8 cellular contexts compared by ENCODE assay signal in the genomic region with DNA sequence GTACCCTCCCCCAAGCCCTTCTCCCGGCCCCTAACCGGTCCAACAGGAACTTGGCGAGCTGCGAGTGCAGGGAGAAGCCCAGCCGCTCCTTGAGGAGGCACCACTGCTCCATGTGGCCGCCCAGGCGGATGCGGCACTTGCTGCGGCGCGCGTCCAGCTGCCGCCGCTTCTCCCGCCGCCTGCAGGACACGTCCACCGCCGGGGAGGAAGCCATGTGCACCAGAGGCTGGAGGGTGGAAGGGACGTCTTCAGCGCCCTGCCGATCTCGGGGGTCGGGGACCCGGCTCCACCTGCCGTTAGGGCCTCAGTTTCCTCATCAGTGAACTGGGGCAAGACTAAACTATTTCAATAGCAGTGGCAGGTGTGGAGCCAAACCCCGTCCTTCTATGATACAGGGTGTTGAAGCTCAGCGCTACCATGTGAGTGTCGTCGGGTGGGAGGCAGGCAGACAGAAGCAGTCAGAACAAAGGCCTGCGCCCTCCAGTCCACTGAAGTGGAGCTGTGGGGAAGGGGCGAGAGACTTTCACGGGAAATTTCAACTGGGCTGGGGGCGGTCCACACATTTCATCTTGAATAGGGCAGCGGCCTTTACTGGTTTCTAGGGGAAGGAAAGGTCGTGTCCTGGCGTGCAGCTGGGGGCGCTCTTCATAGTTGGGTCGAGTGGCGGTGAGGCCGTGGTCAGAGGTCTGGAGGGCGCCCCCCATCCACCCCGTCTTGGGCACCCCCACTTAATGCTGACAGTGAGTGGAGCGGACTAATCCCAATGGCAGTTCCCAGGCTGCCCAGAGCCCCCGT. TPM values are rescaled to one million over a fixed set of nuclear protein-coding genes. Genes with fewer than 3 reads are reported as not detected.
DNase-seq lines count a peak whose midpoint lies in the region; ATAC-seq, FAIRE-seq and TF ChIP-seq lines count a peak whose summit lies in the region.

No MANE protein-coding gene starts in this region.

- H3K27me3 ChIP-seq in colonic mucosa (no peaks in the 10 kb centered on the region), HepG2 (ENCODE audit: control insufficient read depth in 1 of 2, insufficient read depth in 2 of 2, low read length in 2 of 2) (no peaks in the 10 kb centered on the region; a peak in 1 of 5 replicates)

- TF ChIP-seq CTCF in A549 (IDR thresholded peaks at IDR 0.05) (peak; percentile 65), GM10248 (IDR thresholded peaks at IDR 0.05; ENCODE audit: control extremely low read depth, extremely low read depth, low read depth, missing control alignments) (peak; percentile 63), HEK293 (tag by site-specific recombination; IDR thresholded peaks at IDR 0.05) (no peak), LNCAP (IDR thresholded peaks at IDR 0.05) (peak; percentile 59; the same call in 1 of the 2 replicates), colonic mucosa (IDR thresholded peaks at IDR 0.05) (peak; percentile 19), HepG2 (CRISPR knock-in tag; IDR thresholded peaks at IDR 0.05) (peak; percentile 75)

- peaks cover 18% of the 10 kb centered on the region for H3K79me2 ChIP-seq in HepG2 (ENCODE audit: insufficient read depth, low read length)

- ATAC-seq in A549 (peak; percentile 74 to 77), HepG2 (peak; percentile 60)
- ATAC-seq in stimulated activated memory B cell treated with anti-CD40 and anti-IgM and Interleukin-4, amounts not matched to agents 10 μg/mL and 1 μg/mL and 100 μg/mL, for 72 hours, result peak; percentile 76

- peaks cover 7% of the 10 kb centered on the region for H3K36me3 Mint-ChIP-seq in stimulated activated memory B cell treated with anti-CD40 and anti-IgM and Interleukin-4, amounts not matched to agents 10 μg/mL and 1 μg/mL and 100 μg/mL, for 72 hours

- H2AFZ ChIP-seq in HepG2 (ENCODE audit: low read length), result no peak overlapping the region

- in situ Hi-C loops in HepG2 (cut with HindIII; ENCODE audit: extremely low pct_ligation_motif_present, low pct_unique_long_range_greater_than_20kb), result no loop called here

- no peaks in the 10 kb centered on the region for H3K9me3 Mint-ChIP-seq in stimulated activated memory B cell treated with anti-CD40 and anti-IgM and Interleukin-4, amounts not matched to agents 10 μg/mL and 1 μg/mL and 100 μg/mL, for 72 hours

- peak overlapping the region; percentile 96 to 99 for H3K27ac ChIP-seq in A549
- H3K27ac ChIP-seq in HEK293 (ENCODE audit: extremely low read depth, low read depth, low read length), result peak overlapping the region; percentile 44; the same call in 1 of the 2 replicates
- peak overlapping the region; percentile 77 for H3K27ac ChIP-seq in colonic mucosa
- peak overlapping the region; percentile 79 for H3K27ac ChIP-seq in HepG2 (ENCODE audit: extremely low read length, insufficient read depth, low read length)

- peak overlapping the region; percentile 77 for H3K4me3 ChIP-seq in A549
- H3K4me3 ChIP-seq in HEK293 (ENCODE audit: low read depth, low read length), result peak overlapping the region; percentile 49
- H3K4me3 ChIP-seq in colonic mucosa, result peak overlapping the region; percentile 59
- peak overlapping the region; percentile 62 to 87 (median 83) for H3K4me3 ChIP-seq in HepG2 (replicated peaks in 1 of 3; ENCODE audit: insufficient read depth in 1 of 3, low read depth in 2 of 3, low read length in 3 of 3)

- intact Hi-C loops in colonic mucosa (cut with DNase I) (no loop called here), HepG2 (cut with micrococcal nuclease; ENCODE audit: unreplicated experiment) (loop anchor here (2.0 kb wide), 1 partner anchor 49 kb away; a partner anchor contains a TSS)

- WGBS in A549 (ENCODE audit: missing lambda C conversion rate), result 0% methylated on average over 20 of the region's 45 CpGs
- WGBS in HepG2 (ENCODE audit: low lambda C conversion rate), result 33% methylated on average over 32 of the region's 45 CpGs

- peak; percentile 59 to 76 for DNase-seq in A549 (ENCODE audit: low read depth in 1 of 2, low spot score in 1 of 2)
- peak; percentile 43 for DNase-seq in GM10248 (ENCODE audit: extremely low spot score)
- DNase-seq in SW 1271 (lab: John Stamatoyannopoulos, UW), result peak; percentile 92 to 93
- DNase-seq in colonic mucosa, result peak; percentile 69
- DNase-seq in HepG2 (ENCODE audit: low spot score), result peak; percentile 63

- FAIRE-seq in A549 (lab: Jason Lieb, UNC), result no peak
- no peak for FAIRE-seq in HepG2 (lab: Jason Lieb, UNC)

- H4K20me1 ChIP-seq in HepG2 (ENCODE audit: insufficient read depth, low read length), result no peaks in the 10 kb centered on the region

- no peaks in the 10 kb centered on the region for H3K9me3 ChIP-seq in A549
- H3K9me3 ChIP-seq in HEK293 (ENCODE audit: control insufficient read depth, insufficient read depth, low read depth, low read length), result no peaks in the 10 kb centered on the region
- no peaks in the 10 kb centered on the region for H3K9me3 ChIP-seq in colonic mucosa
- H3K9me3 ChIP-seq in HepG2 (ENCODE audit: low read length), result no peaks in the 10 kb centered on the region

- peaks cover 45% of the 10 kb centered on the region for H3K4me1 Mint-ChIP-seq in stimulated activated memory B cell treated with anti-CD40 and anti-IgM and Interleukin-4, amounts not matched to agents 10 μg/mL and 1 μg/mL and 100 μg/mL, for 72 hours

- peaks cover 20% of the 10 kb centered on the region; the same call in 2 of the 3 replicates for H3K4me1 ChIP-seq in A549
- H3K4me1 ChIP-seq in HEK293 (ENCODE audit: control insufficient read depth, insufficient read depth, low read length), result no peaks in the 10 kb centered on the region
- H3K4me1 ChIP-seq in colonic mucosa, result peaks cover 6% of the 10 kb centered on the region
- peaks cover 44% of the 10 kb centered on the region for H3K4me1 ChIP-seq in HepG2 (ENCODE audit: insufficient read depth, low read length)

- H3K4me2 ChIP-seq in A549, result peak overlapping the region; percentile 99
- peak overlapping the region; percentile 97 for H3K4me2 ChIP-seq in HepG2 (ENCODE audit: low read depth, low read length)

- H3K27ac Mint-ChIP-seq in stimulated activated memory B cell treated with anti-CD40 and anti-IgM and Interleukin-4, amounts not matched to agents 10 μg/mL and 1 μg/mL and 100 μg/mL, for 72 hours, result peak overlapping the region; percentile 90

- H3K36me3 ChIP-seq in HEK293 (ENCODE audit: control insufficient read depth in 2 of 2, insufficient read depth in 1 of 2, low read length in 2 of 2) (peaks cover 0 to 39% of the 10 kb centered on the region in 2 experiments; a peak in 1 of 3 replicates), colonic mucosa (no peaks in the 10 kb centered on the region), HepG2 (replicated peaks in 1 of 2; ENCODE audit: control insufficient read depth in 1 of 2, insufficient read depth in 2 of 2, low read length in 2 of 2) (peaks cover 7 to 31% of the 10 kb centered on the region in 2 experiments)

- peak; percentile 44 for TF ChIP-seq POLR2A in A549 (IDR thresholded peaks at IDR 0.05; ENCODE audit: low read length)
- no peak; a peak in 1 of 4 replicates for TF ChIP-seq POLR2A in HepG2 (IDR thresholded peaks at IDR 0.05; ENCODE audit: insufficient read depth in 1 of 2, low read depth in 2 of 2, low read length in 2 of 2)

- H3K9ac ChIP-seq in colonic mucosa (ENCODE audit: low read depth in 2 of 2, low read length in 2 of 2) (peak overlapping the region; percentile 74 to 83), HepG2 (ENCODE audit: insufficient read depth, low read depth, low read length) (peak overlapping the region; percentile 87)

- no peaks in the 10 kb centered on the region for H3K27me3 Mint-ChIP-seq in stimulated activated memory B cell treated with anti-CD40 and anti-IgM and Interleukin-4, amounts not matched to agents 10 μg/mL and 1 μg/mL and 100 μg/mL, for 72 hours

- TF ChIP-seq EP300 in A549 (IDR thresholded peaks at IDR 0.05) (no peak), HepG2 (IDR thresholded peaks at IDR 0.05; ENCODE audit: low read depth in 2 of 2, low read length in 2 of 2) (no peak), HepG2 (CRISPR knock-in tag; IDR thresholded peaks at IDR 0.05; ENCODE audit: borderline replicate concordance) (no peak)

- no TSS peak for BruUV-seq in HepG2 (replicated peaks; lab: Mats Ljungman, UMichigan)

- TF ChIP-seq RAD21 in A549 (conservative IDR thresholded peaks at IDR 0.05 in 1 of 2, IDR thresholded peaks at IDR 0.05 in 1 of 2) (no peak), HepG2 (CRISPR knock-in tag; IDR thresholded peaks at IDR 0.05) (no peak)

- POLR2A ChIA-PET in A549 (lab: Yijun Ruan, JAX), result interaction anchor here (0.6 to 3.0 kb wide), 9 partner anchors 11 to 1975 kb away, joined by 3 to 53 read pairs (median 5); a partner anchor contains a TSS
- POLR2A ChIA-PET in GM10248 (lab: Yijun Ruan, JAX), result interaction anchor here (0.6 to 2.5 kb wide), 6 partner anchors 15 to 142 kb away, joined by 3 to 9 read pairs (median 6); a partner anchor contains a TSS
- POLR2A ChIA-PET in HEK293 (lab: Yijun Ruan, JAX), result interaction anchor here (1.5 kb wide), 1 partner anchor 21 kb away, joined by 8 read pairs; a partner anchor contains a TSS
- POLR2A ChIA-PET in HepG2 (lab: Yijun Ruan, JAX), result interaction anchor here (0.6 to 3.5 kb wide), 8 partner anchors 15 to 107 kb away, joined by 3 to 83 read pairs (median 7); a partner anchor contains a TSS

- CTCF ChIA-PET in A549 (lab: Yijun Ruan, JAX), result interaction anchor here (0.7 to 3.4 kb wide), 14 partner anchors 8 to 68 kb away, joined by 3 to 46 read pairs (median 7); a partner anchor contains a TSS
- CTCF ChIA-PET in GM10248 (lab: Yijun Ruan, JAX), result interaction anchor here (1.0 to 4.6 kb wide), 11 partner anchors 9 to 48 kb away, joined by 3 to 48 read pairs (median 8); a partner anchor contains a TSS
- CTCF ChIA-PET in HEK293 (lab: Yijun Ruan, JAX), result interaction anchor here (0.7 to 1.1 kb wide), 2 partner anchors 9 to 13 kb away, joined by 3 to 4 read pairs; no protein-coding TSS in a partner anchor
- CTCF ChIA-PET in HepG2 (lab: Yijun Ruan, JAX; ENCODE audit: low intra/inter-chr PET ratio, low total read pairs), result interaction anchor here (0.7 to 1.0 kb wide), 2 partner anchors 15 to 17 kb away, joined by 3 read pairs; no protein-coding TSS in a partner anchor

- H3K4me3 Mint-ChIP-seq in stimulated activated memory B cell treated with anti-CD40 and anti-IgM and Interleukin-4, amounts not matched to agents 10 μg/mL and 1 μg/mL and 100 μg/mL, for 72 hours, result peak overlapping the region; percentile 94

RNA-seq across cellular contexts. Expression of a gene that starts 0.6 kb away (rescaled TPM):
- polyA plus RNA-seq in A549 (2011; rRNA removed), result 19.8 and 28.2 TPM in 2 replicates
- 50.9 and 51.9 TPM in 2 replicates for polyA plus RNA-seq in A549 (2012; cell fraction: cytosol; rRNA removed)
- 253 and 287 TPM in 2 replicates for polyA plus RNA-seq in A549 (2012; cell fraction: nucleus; rRNA removed)
- polyA plus RNA-seq in A549 (2017; fragmentation: RNase III; extraction: RNeasy Plus Mini Kit Qiagen cat#74134 plus additional on column Dnase treatment), result 44.0 to 47.5 TPM (median 46.8 TPM) in 3 replicates
- 11.4 and 13.9 TPM in 2 replicates for polyA minus RNA-seq in A549 (2011; rRNA and poly(A)+ RNA removed)
- total RNA-seq in colonic mucosa, result 10 to 100 TPM; 20.9 to 46.9 TPM
- 6.2 and 27.3 TPM in 2 replicates for total RNA-seq in HepG2 (2016; rRNA removed; fragmentation: Illumina TruSeq; extraction: Trizol)
- 6.1 and 6.8 TPM in 2 replicates for total RNA-seq in HepG2 (2016; cell fraction: cytosol; rRNA removed; fragmentation: Illumina TruSeq; extraction: Trizol; ENCODE audit: low read depth)
- 6.3 and 26.1 TPM in 2 replicates for total RNA-seq in HepG2 (2016; cell fraction: insoluble cytoplasmic fraction; rRNA removed; fragmentation: Illumina TruSeq; extraction: Trizol)
- total RNA-seq in HepG2 (2016; cell fraction: membrane; rRNA removed; fragmentation: Illumina TruSeq; extraction: Trizol), result 6.5 and 7.6 TPM in 2 replicates
- 39.9 and 46.9 TPM in 2 replicates for total RNA-seq in HepG2 (2016; cell fraction: nucleus; rRNA removed; fragmentation: Illumina TruSeq; extraction: Trizol)
- 45.8 and 56.0 TPM in 2 replicates for polyA plus RNA-seq in HepG2 (2011; rRNA removed)
- polyA plus RNA-seq in HepG2 (2011; cell fraction: cytosol; rRNA removed), result 11.1 and 18.9 TPM in 2 replicates
- 493 and 513 TPM in 2 replicates for polyA plus RNA-seq in HepG2 (2011; cell fraction: nucleus; rRNA removed)
- 24.8 and 36.0 TPM in 2 replicates for polyA plus RNA-seq in HepG2 (2012)
- 4.2 and 5.0 TPM in 2 replicates for polyA plus RNA-seq in HepG2 (2016; cell fraction: cytosol; fragmentation: Illumina TruSeq; extraction: Trizol; ENCODE audit: low read depth)
- 6.8 and 9.0 TPM in 2 replicates for polyA plus RNA-seq in HepG2 (2016; cell fraction: insoluble cytoplasmic fraction; fragmentation: Illumina TruSeq; extraction: Trizol; ENCODE audit: low read depth)
- polyA plus RNA-seq in HepG2 (2016; cell fraction: membrane; fragmentation: Illumina TruSeq; extraction: Trizol; ENCODE audit: low read depth), result 6.7 and 6.9 TPM in 2 replicates
- 133 and 150 TPM in 2 replicates for polyA plus RNA-seq in HepG2 (2016; cell fraction: nucleus; fragmentation: Illumina TruSeq; extraction: Trizol; ENCODE audit: insufficient read depth, low read depth)
- polyA minus RNA-seq in HepG2 (2011; rRNA and poly(A)+ RNA removed; ENCODE audit: low replicate concordance), result 15.3 and 41.9 TPM in 2 replicates
- polyA minus RNA-seq in HepG2 (2011; cell fraction: cytosol; rRNA and poly(A)+ RNA removed), result 3.1 and 3.3 TPM in 2 replicates
- polyA minus RNA-seq in HepG2 (2011; cell fraction: nucleus; rRNA and poly(A)+ RNA removed), result 33.8 and 34.6 TPM in 2 replicates

RNA-seq across cellular contexts. Expression of a gene that starts 20.3 kb away (rescaled TPM):
- polyA plus RNA-seq in A549 (2011; rRNA removed), result 20.4 and 20.6 TPM in 2 replicates
- polyA plus RNA-seq in A549 (2012; cell fraction: cytosol; rRNA removed), result 20.6 and 28.1 TPM in 2 replicates
- polyA plus RNA-seq in A549 (2012; cell fraction: nucleus; rRNA removed), result 28.7 and 43.5 TPM in 2 replicates
- 15.6 to 18.9 TPM (median 17.8 TPM) in 3 replicates for polyA plus RNA-seq in A549 (2017; fragmentation: RNase III; extraction: RNeasy Plus Mini Kit Qiagen cat#74134 plus additional on column Dnase treatment)
- 31.5 and 33.3 TPM in 2 replicates for polyA minus RNA-seq in A549 (2011; rRNA and poly(A)+ RNA removed)
- total RNA-seq in colonic mucosa, result 10 to 100 TPM; 27.8 to 57.4 TPM
- total RNA-seq in HepG2 (2016; rRNA removed; fragmentation: Illumina TruSeq; extraction: Trizol), result 16.8 and 17.2 TPM in 2 replicates
- 3.1 and 4.0 TPM in 2 replicates for total RNA-seq in HepG2 (2016; cell fraction: cytosol; rRNA removed; fragmentation: Illumina TruSeq; extraction: Trizol; ENCODE audit: low read depth)
- total RNA-seq in HepG2 (2016; cell fraction: insoluble cytoplasmic fraction; rRNA removed; fragmentation: Illumina TruSeq; extraction: Trizol), result 14.8 and 16.9 TPM in 2 replicates
- 10.2 and 12.7 TPM in 2 replicates for total RNA-seq in HepG2 (2016; cell fraction: membrane; rRNA removed; fragmentation: Illumina TruSeq; extraction: Trizol)
- 9.1 and 12.7 TPM in 2 replicates for total RNA-seq in HepG2 (2016; cell fraction: nucleus; rRNA removed; fragmentation: Illumina TruSeq; extraction: Trizol)
- polyA plus RNA-seq in HepG2 (2011; rRNA removed), result 22.9 and 25.1 TPM in 2 replicates
- polyA plus RNA-seq in HepG2 (2011; cell fraction: cytosol; rRNA removed), result 24.3 and 29.1 TPM in 2 replicates
- 35.0 and 36.6 TPM in 2 replicates for polyA plus RNA-seq in HepG2 (2011; cell fraction: nucleus; rRNA removed)
- 9.7 and 13.0 TPM in 2 replicates for polyA plus RNA-seq in HepG2 (2012)
- 1.9 and 2.9 TPM in 2 replicates for polyA plus RNA-seq in HepG2 (2016; cell fraction: cytosol; fragmentation: Illumina TruSeq; extraction: Trizol; ENCODE audit: low read depth)
- polyA plus RNA-seq in HepG2 (2016; cell fraction: insoluble cytoplasmic fraction; fragmentation: Illumina TruSeq; extraction: Trizol; ENCODE audit: low read depth), result 14.5 TPM in 2 replicates
- polyA plus RNA-seq in HepG2 (2016; cell fraction: membrane; fragmentation: Illumina TruSeq; extraction: Trizol; ENCODE audit: low read depth), result 6.4 and 6.5 TPM in 2 replicates
- 14.3 and 15.1 TPM in 2 replicates for polyA plus RNA-seq in HepG2 (2016; cell fraction: nucleus; fragmentation: Illumina TruSeq; extraction: Trizol; ENCODE audit: insufficient read depth, low read depth)
- polyA minus RNA-seq in HepG2 (2011; rRNA and poly(A)+ RNA removed; ENCODE audit: low replicate concordance), result 49.0 and 55.7 TPM in 2 replicates
- 15.0 and 15.7 TPM in 2 replicates for polyA minus RNA-seq in HepG2 (2011; cell fraction: cytosol; rRNA and poly(A)+ RNA removed)
- 22.0 and 24.1 TPM in 2 replicates for polyA minus RNA-seq in HepG2 (2011; cell fraction: nucleus; rRNA and poly(A)+ RNA removed)

RNA-seq across cellular contexts. Expression of a gene that starts 32.6 kb away (rescaled TPM):
- polyA plus RNA-seq in A549 (2011; rRNA removed), result 10.9 and 12.1 TPM in 2 replicates
- 11.5 and 14.8 TPM in 2 replicates for polyA plus RNA-seq in A549 (2012; cell fraction: cytosol; rRNA removed)
- polyA plus RNA-seq in A549 (2012; cell fraction: nucleus; rRNA removed), result 22.5 and 25.0 TPM in 2 replicates
- 14.1 to 15.8 TPM (median 14.3 TPM) in 3 replicates for polyA plus RNA-seq in A549 (2017; fragmentation: RNase III; extraction: RNeasy Plus Mini Kit Qiagen cat#74134 plus additional on column Dnase treatment)
- polyA minus RNA-seq in A549 (2011; rRNA and poly(A)+ RNA removed), result 16.8 and 16.9 TPM in 2 replicates
- 10 to 100 TPM; 24.2 to 30.5 TPM for total RNA-seq in colonic mucosa
- 10.2 and 14.9 TPM in 2 replicates for total RNA-seq in HepG2 (2016; rRNA removed; fragmentation: Illumina TruSeq; extraction: Trizol)
- 2.1 and 2.4 TPM in 2 replicates for total RNA-seq in HepG2 (2016; cell fraction: cytosol; rRNA removed; fragmentation: Illumina TruSeq; extraction: Trizol; ENCODE audit: low read depth)
- total RNA-seq in HepG2 (2016; cell fraction: insoluble cytoplasmic fraction; rRNA removed; fragmentation: Illumina TruSeq; extraction: Trizol), result 10.1 and 14.6 TPM in 2 replicates
- total RNA-seq in HepG2 (2016; cell fraction: membrane; rRNA removed; fragmentation: Illumina TruSeq; extraction: Trizol), result 6.4 and 6.5 TPM in 2 replicates
- 11.2 and 11.7 TPM in 2 replicates for total RNA-seq in HepG2 (2016; cell fraction: nucleus; rRNA removed; fragmentation: Illumina TruSeq; extraction: Trizol)
- polyA plus RNA-seq in HepG2 (2011; rRNA removed), result 10.3 and 12.3 TPM in 2 replicates
- polyA plus RNA-seq in HepG2 (2011; cell fraction: cytosol; rRNA removed), result 9.8 and 12.1 TPM in 2 replicates
- polyA plus RNA-seq in HepG2 (2011; cell fraction: nucleus; rRNA removed), result 27.6 and 28.0 TPM in 2 replicates
- polyA plus RNA-seq in HepG2 (2012), result 6.7 and 9.1 TPM in 2 replicates
- polyA plus RNA-seq in HepG2 (2016; cell fraction: cytosol; fragmentation: Illumina TruSeq; extraction: Trizol; ENCODE audit: low read depth), result 1.3 and 1.8 TPM in 2 replicates
- 7.7 and 9.1 TPM in 2 replicates for polyA plus RNA-seq in HepG2 (2016; cell fraction: insoluble cytoplasmic fraction; fragmentation: Illumina TruSeq; extraction: Trizol; ENCODE audit: low read depth)
- polyA plus RNA-seq in HepG2 (2016; cell fraction: membrane; fragmentation: Illumina TruSeq; extraction: Trizol; ENCODE audit: low read depth), result 3.6 and 3.7 TPM in 2 replicates
- 14.2 and 14.7 TPM in 2 replicates for polyA plus RNA-seq in HepG2 (2016; cell fraction: nucleus; fragmentation: Illumina TruSeq; extraction: Trizol; ENCODE audit: insufficient read depth, low read depth)
- 18.7 and 35.4 TPM in 2 replicates for polyA minus RNA-seq in HepG2 (2011; rRNA and poly(A)+ RNA removed; ENCODE audit: low replicate concordance)
- polyA minus RNA-seq in HepG2 (2011; cell fraction: cytosol; rRNA and poly(A)+ RNA removed), result 4.0 and 5.7 TPM in 2 replicates
- 19.3 and 23.9 TPM in 2 replicates for polyA minus RNA-seq in HepG2 (2011; cell fraction: nucleus; rRNA and poly(A)+ RNA removed)

RNA-seq across cellular contexts. Expression of a gene that starts 47.7 kb away (rescaled TPM):
- polyA plus RNA-seq in A549 (2011; rRNA removed) (7.1 and 7.6 TPM in 2 replicates), A549 (2017; fragmentation: RNase III; extraction: RNeasy Plus Mini Kit Qiagen cat#74134 plus additional on column Dnase treatment) (5.6 to 6.8 TPM (median 5.8 TPM) in 3 replicates), HepG2 (2011; rRNA removed) (6.0 and 6.8 TPM in 2 replicates)
- polyA plus RNA-seq in A549 (2012; cell fraction: cytosol; rRNA removed), result 4.6 and 4.8 TPM in 2 replicates
- polyA plus RNA-seq in A549 (2012; cell fraction: nucleus; rRNA removed), result 6.2 and 9.1 TPM in 2 replicates
- polyA minus RNA-seq in A549 (2011; rRNA and poly(A)+ RNA removed), result 5.9 and 8.7 TPM in 2 replicates
- total RNA-seq in colonic mucosa (1 to 10 TPM; 7.2 to 8.4 TPM), HepG2 (2016; rRNA removed; fragmentation: Illumina TruSeq; extraction: Trizol) (7.4 and 7.9 TPM in 2 replicates)
- total RNA-seq in HepG2 (2016; cell fraction: cytosol; rRNA removed; fragmentation: Illumina TruSeq; extraction: Trizol; ENCODE audit: low read depth), result 0.81 and 1.5 TPM in 2 replicates
- 7.9 and 8.9 TPM in 2 replicates for total RNA-seq in HepG2 (2016; cell fraction: insoluble cytoplasmic fraction; rRNA removed; fragmentation: Illumina TruSeq; extraction: Trizol)
- 1.8 and 2.9 TPM in 2 replicates for total RNA-seq in HepG2 (2016; cell fraction: membrane; rRNA removed; fragmentation: Illumina TruSeq; extraction: Trizol)
- 9.1 and 10.5 TPM in 2 replicates for total RNA-seq in HepG2 (2016; cell fraction: nucleus; rRNA removed; fragmentation: Illumina TruSeq; extraction: Trizol)
- polyA plus RNA-seq in HepG2 (2011; cell fraction: cytosol; rRNA removed), result 3.2 and 3.4 TPM in 2 replicates
- polyA plus RNA-seq in HepG2 (2011; cell fraction: nucleus; rRNA removed), result 14.7 and 16.8 TPM in 2 replicates
- polyA plus RNA-seq in HepG2 (2012), result 2.7 and 3.3 TPM in 2 replicates
- 0.41 and 0.51 TPM in 2 replicates for polyA plus RNA-seq in HepG2 (2016; cell fraction: cytosol; fragmentation: Illumina TruSeq; extraction: Trizol; ENCODE audit: low read depth)
- polyA plus RNA-seq in HepG2 (2016; cell fraction: insoluble cytoplasmic fraction; fragmentation: Illumina TruSeq; extraction: Trizol; ENCODE audit: low read depth), result 6.0 and 6.6 TPM in 2 replicates
- 1.1 and 1.2 TPM in 2 replicates for polyA plus RNA-seq in HepG2 (2016; cell fraction: membrane; fragmentation: Illumina TruSeq; extraction: Trizol; ENCODE audit: low read depth)
- polyA plus RNA-seq in HepG2 (2016; cell fraction: nucleus; fragmentation: Illumina TruSeq; extraction: Trizol; ENCODE audit: insufficient read depth, low read depth), result 16.5 and 19.0 TPM in 2 replicates
- 4.2 and 10.7 TPM in 2 replicates for polyA minus RNA-seq in HepG2 (2011; rRNA and poly(A)+ RNA removed; ENCODE audit: low replicate concordance)
- polyA minus RNA-seq in HepG2 (2011; cell fraction: cytosol; rRNA and poly(A)+ RNA removed), result 1.8 and 3.4 TPM in 2 replicates
- polyA minus RNA-seq in HepG2 (2011; cell fraction: nucleus; rRNA and poly(A)+ RNA removed), result 6.8 and 8.1 TPM in 2 replicates

Comparison
In these comparisons a context has a peak if more than half of its experiments do, and no peak if none do; other contexts are left out.
1. Peak in every context shown above with its lines: DNase-seq, ATAC-seq, H3K4me3 ChIP-seq and H3K27ac ChIP-seq.
2. H3K27ac ChIP-seq: peak in every context shown above with its lines; median percentile 98 in A549; 79 in HepG2; 77 in colonic mucosa; 44 in HEK293.